In the genomic region with DNA sequence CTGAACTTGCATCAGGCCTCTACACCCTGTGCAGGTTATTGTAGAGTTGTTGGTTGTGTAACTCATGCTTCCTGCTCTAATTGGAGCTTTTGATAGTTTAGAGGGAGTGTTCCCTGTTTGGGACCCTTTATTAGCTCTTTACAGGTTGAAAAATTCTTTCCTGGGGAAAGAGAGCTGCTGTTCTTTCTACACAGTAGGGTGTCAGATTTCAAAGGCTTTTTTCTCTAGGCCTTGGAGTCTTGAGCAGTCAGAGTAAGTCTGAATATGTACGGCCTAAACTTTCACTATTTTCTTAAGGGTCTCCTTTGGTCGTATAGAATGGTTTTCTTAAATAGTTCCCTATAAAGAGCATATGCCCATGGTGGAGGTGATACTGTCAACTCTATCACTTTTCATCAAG, we compare ENCODE assay signal across 18 cellular contexts.
DNase-seq lines count a peak whose midpoint lies in the region; TF ChIP-seq lines count a peak whose summit lies in the region.
"Had no signal": no experiment of that assay in that cellular context is flagged by ENCODE, and none has a peak within 500 bp of the region (broad histone marks: within the 10 kb centered on the region; RNA-seq: fewer than 3 reads in every experiment).

No MANE protein-coding gene starts in this region.

- H3K27me3 ChIP-seq in NT2/D1 (ENCODE audit: insufficient read depth, insufficient read length) (no peaks in the 10 kb centered on the region), endodermal cell (ENCODE audit: control insufficient read depth, insufficient read depth, low read length, poor library complexity, severe bottlenecking) (no peaks in the 10 kb centered on the region), neural progenitor cell (no peaks in the 10 kb centered on the region)
- H3K27me3 ChIP-seq: SJSA1 had no signal

- peaks cover 21% of the 10 kb centered on the region for H3K4me1 Mint-ChIP-seq in endodermal cell
- H3K4me1 Mint-ChIP-seq in neural progenitor cell = peaks cover 62% of the 10 kb centered on the region
- H3K4me1 Mint-ChIP-seq in activated naive CD4-positive, alpha-beta T cell treated with anti-CD3 and anti-CD28 coated beads for 36 hours (ENCODE audit: low read depth) = no peaks in the 10 kb centered on the region
- H3K4me1 Mint-ChIP-seq: CD4-positive, alpha-beta memory T cell; IgD-negative memory B cell had no signal

- no peaks in the 10 kb centered on the region for H3K27me3 Mint-ChIP-seq in endodermal cell (ENCODE audit: insufficient read depth)
- H3K27me3 Mint-ChIP-seq in neural progenitor cell (ENCODE audit: insufficient read depth, low read depth) = peaks cover 5% of the 10 kb centered on the region
- H3K27me3 Mint-ChIP-seq in activated naive CD4-positive, alpha-beta T cell treated with anti-CD3 and anti-CD28 coated beads for 36 hours (ENCODE audit: low read depth) = peaks cover 10% of the 10 kb centered on the region

- peaks cover 3% of the 10 kb centered on the region for H3K9me3 Mint-ChIP-seq in endodermal cell
- H3K9me3 Mint-ChIP-seq in neural progenitor cell = peaks cover 4% of the 10 kb centered on the region
- H3K9me3 Mint-ChIP-seq in activated naive CD4-positive, alpha-beta T cell treated with anti-CD3 and anti-CD28 coated beads for 36 hours = no peaks in the 10 kb centered on the region

- H3K27ac Mint-ChIP-seq in endodermal cell (no peak overlapping the region), neural progenitor cell (peak overlapping the region; percentile 88)
- no peak overlapping the region for H3K27ac Mint-ChIP-seq in activated naive CD4-positive, alpha-beta T cell treated with anti-CD3 and anti-CD28 coated beads for 36 hours
- H3K27ac Mint-ChIP-seq: CD4-positive, alpha-beta memory T cell had no signal

- H3K27ac ChIP-seq in endodermal cell (ENCODE audit: low read depth, low read length) = peak overlapping the region; percentile 14
- H3K27ac ChIP-seq in neural progenitor cell = no peak overlapping the region
- H3K27ac ChIP-seq: SJSA1 had no signal

- no peak overlapping the region for H3K9ac ChIP-seq in NT2/D1 (ENCODE audit: insufficient read length, low read depth)
- no peak overlapping the region for H3K9ac ChIP-seq in endodermal cell (ENCODE audit: extremely low read depth, low read length, poor library complexity, severe bottlenecking)
- H3K9ac ChIP-seq in neural progenitor cell = no peak overlapping the region

- H3K4me3 ChIP-seq in NT2/D1 (ENCODE audit: insufficient read length, low read depth) (no peak overlapping the region), endodermal cell (ENCODE audit: low read length) (no peak overlapping the region), neural progenitor cell (no peak overlapping the region)
- H3K4me3 ChIP-seq: SJSA1 had no signal

- H3K4me3 Mint-ChIP-seq in endodermal cell = no peak overlapping the region
- peak overlapping the region; percentile 19 for H3K4me3 Mint-ChIP-seq in neural progenitor cell
- H3K4me3 Mint-ChIP-seq in activated naive CD4-positive, alpha-beta T cell treated with anti-CD3 and anti-CD28 coated beads for 36 hours = no peak overlapping the region
- H3K4me3 Mint-ChIP-seq: CD4-positive, alpha-beta memory T cell; IgD-negative memory B cell had no signal

- H3K36me3 Mint-ChIP-seq in endodermal cell (ENCODE audit: low read depth) (no peaks in the 10 kb centered on the region), neural progenitor cell (peaks cover 2% of the 10 kb centered on the region)
- no peaks in the 10 kb centered on the region for H3K36me3 Mint-ChIP-seq in activated naive CD4-positive, alpha-beta T cell treated with anti-CD3 and anti-CD28 coated beads for 36 hours (ENCODE audit: low read depth)
- H3K36me3 Mint-ChIP-seq: CD4-positive, alpha-beta memory T cell; IgD-negative memory B cell had no signal

- no peak overlapping the region for H2AFZ ChIP-seq in neural progenitor cell (replicated peaks)

- H3K79me2 ChIP-seq in neural progenitor cell (ENCODE audit: low read depth) = no peaks in the 10 kb centered on the region

- H3K4me2 ChIP-seq in neural progenitor cell = peak overlapping the region; percentile 32

- H3K36me3 ChIP-seq in NT2/D1 (ENCODE audit: insufficient read depth, insufficient read length, low read length) = no peaks in the 10 kb centered on the region
- no peaks in the 10 kb centered on the region for H3K36me3 ChIP-seq in endodermal cell (ENCODE audit: control insufficient read depth, insufficient read depth, low read length)
- H3K36me3 ChIP-seq in neural progenitor cell = no peaks in the 10 kb centered on the region
- H3K36me3 ChIP-seq: SJSA1 had no signal

- DNase-seq in ELF-1 (ENCODE audit: low read depth, low spot score) (peak; percentile 29), NT2/D1 (ENCODE audit: low read depth, low spot score) (peak; percentile 16), endodermal cell (no peak), neural progenitor cell (ENCODE audit: low spot score) (peak; percentile 46), activated T-cell treated with anti-CD3 and anti-CD28 coated beads for 4 hours (no peak)
- no peak for DNase-seq in stimulated activated CD4-positive, alpha-beta T cell treated with anti-CD3 and anti-CD28 coated beads, Interleukin-15, amount 100 ng/mL, for 24 hours
- DNase-seq in activated naive CD4-positive, alpha-beta T cell treated with anti-CD3 and anti-CD28 coated beads for 36 hours = no peak
- DNase-seq: CD4-positive, alpha-beta memory T cell; DMS79 treated with DMSO at 0.1 percent for 48 hours; GF-D8; MV-4-11; NCI-H1436; NCI-H2081; NCI-H226; NCI-H526 treated with DMSO at 0.1 percent for 48 hours; OCI-M1 had no signal

- CTCF ChIA-PET in activated naive CD4-positive, alpha-beta T cell treated with anti-CD3 and anti-CD28 coated beads for 36 hours (lab: Charles Lee) = no interaction called here

- 78% methylated on average over 2 of the region's 2 CpGs; no CpG with 5 or more reads in 1 of the 2 experiments for WGBS in endodermal cell (ENCODE audit: insufficient coverage in 1 of 2, insufficient read length in 1 of 2), 2 experiments

- peaks cover 4% of the 10 kb centered on the region for H3F3A ChIP-seq in neural progenitor cell (ENCODE audit: low read depth)

- TF ChIP-seq CTCF in endodermal cell (conservative IDR thresholded peaks at IDR 0.05) (no peak), neural progenitor cell (IDR thresholded peaks at IDR 0.05) (no peak)

- H3K9me3 ChIP-seq in NT2/D1 (ENCODE audit: insufficient read depth, low read length) (no peaks in the 10 kb centered on the region), endodermal cell (ENCODE audit: control insufficient read depth, low read length) (no peaks in the 10 kb centered on the region), neural progenitor cell (ENCODE audit: low read depth) (no peaks in the 10 kb centered on the region)
- H3K9me3 ChIP-seq: SJSA1 had no signal

- H4K20me1 ChIP-seq in neural progenitor cell (ENCODE audit: low read depth) = no peaks in the 10 kb centered on the region

- intact Hi-C loops in activated naive CD4-positive, alpha-beta T cell treated with anti-CD3 and anti-CD28 coated beads for 36 hours (cut with micrococcal nuclease) = no loop called here

- H3K4me1 ChIP-seq in NT2/D1 (ENCODE audit: insufficient read depth, insufficient read length) (no peaks in the 10 kb centered on the region), endodermal cell (ENCODE audit: control insufficient read depth, insufficient read depth, low read length) (no peaks in the 10 kb centered on the region), neural progenitor cell (peaks cover 11% of the 10 kb centered on the region)
- H3K4me1 ChIP-seq: SJSA1 had no signal

Comparison
In these comparisons a context has a peak if more than half of its experiments do, and no peak if none do; other contexts are left out.
1. DNase-seq: peak in ELF-1 (single experiment), NT2/D1 (single experiment) and neural progenitor cell (single experiment); none in endodermal cell (single experiment), activated T-cell treated with anti-CD3 and anti-CD28 coated beads for 4 hours (single experiment), stimulated activated CD4-positive, alpha-beta T cell treated with anti-CD3 and anti-CD28 coated beads, Interleukin-15, amount 100 ng/mL, for 24 hours (single experiment) and activated naive CD4-positive, alpha-beta T cell treated with anti-CD3 and anti-CD28 coated beads for 36 hours (single experiment).